8 cellular contexts compared by ENCODE assay signal in the genomic region with DNA sequence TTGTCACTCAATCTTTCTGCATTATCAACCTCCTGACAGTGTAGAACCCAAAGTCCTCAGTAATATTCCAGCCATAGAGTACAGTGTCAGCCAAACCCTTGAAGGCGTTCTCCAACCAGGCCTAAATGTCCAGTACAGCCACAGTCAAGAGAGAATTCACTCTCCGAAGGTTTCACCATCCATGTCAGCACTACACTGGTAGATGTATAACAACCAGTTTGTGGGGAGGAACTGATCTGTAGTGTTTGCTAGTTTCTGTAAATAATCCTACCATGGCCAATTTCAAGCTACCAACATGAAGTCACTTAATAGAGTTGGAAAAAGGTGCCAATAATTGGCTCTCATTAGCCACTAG. TPM values are rescaled to one million over a fixed set of nuclear protein-coding genes. Genes with fewer than 3 reads are reported as not detected.
DNase-seq lines count a peak whose midpoint lies in the region; ATAC-seq and TF ChIP-seq lines count a peak whose summit lies in the region.

No MANE protein-coding gene starts in this region.

- H3K27ac ChIP-seq in C4-2B (peak overlapping the region; percentile 71), ovary (peak overlapping the region in 1 of 2 donors; percentile 24)

- no peak for ATAC-seq in HG02763 (IDR thresholded peaks at IDR 0.05; ENCODE audit: unreplicated experiment)
- no peak for ATAC-seq in HG03159 (IDR thresholded peaks at IDR 0.05; ENCODE audit: unreplicated experiment)

- H3F3A ChIP-seq in Loucy (ENCODE audit: low read depth): peaks cover 9% of the 10 kb centered on the region; the same call in 1 of the 2 replicates

- H2AFZ ChIP-seq in Loucy (ENCODE audit: low read length): no peak overlapping the region

- H3K4me3 ChIP-seq in Loucy (ENCODE audit: low read length, poor library complexity, severe bottlenecking) (peak overlapping the region; percentile 99), choroid plexus epithelial cell (ENCODE audit: low read depth, low read length) (peak overlapping the region; percentile 84), ovary (peak overlapping the region; percentile 77)

- 86 to 94% (median 88%) methylated on average over 2 of the region's 2 CpGs for WGBS in ovary, 3 donors

- DNase-seq in choroid plexus epithelial cell (ENCODE audit: low read depth): no peak
- DNase-seq in ovary: no peak
- no peak for DNase-seq in ACHN
- DNase-seq in NCI-H187 (lab: John Stamatoyannopoulos, UW): no peak

- H3K9ac ChIP-seq in Loucy (ENCODE audit: low read depth, low read length, poor library complexity, severe bottlenecking): no peak overlapping the region

- H3K4me2 ChIP-seq in Loucy (ENCODE audit: low read depth, low read length, poor library complexity, severe bottlenecking): peak overlapping the region; percentile 78

- H3K9me2 ChIP-seq in Loucy (replicated peaks; ENCODE audit: low read depth, low read length): no peaks in the 10 kb centered on the region

- TF ChIP-seq POLR2A in ovary (IDR thresholded peaks at IDR 0.05): no peak

- no peaks in the 10 kb centered on the region for H4K20me1 ChIP-seq in Loucy (ENCODE audit: insufficient read depth, low read length, poor library complexity, severe bottlenecking)

- TF ChIP-seq EP300 in ovary (IDR thresholded peaks at IDR 0.05): no peak

- TF ChIP-seq CTCF in C4-2B (conservative IDR thresholded peaks at IDR 0.05) (no peak), Loucy (conservative IDR thresholded peaks at IDR 0.05; ENCODE audit: low read length) (no peak), choroid plexus epithelial cell (conservative IDR thresholded peaks at IDR 0.05; ENCODE audit: low read depth, low read length) (no peak), ovary (IDR thresholded peaks at IDR 0.05) (no peak)

- in situ Hi-C loops in ACHN (cut with HindIII; ENCODE audit: low pct_ligation_motif_present, low pct_unique_long_range_greater_than_20kb, low sequenced_read_pairs): no loop called here

- intact Hi-C loops in ovary (cut with DNase I): no loop called here

- H3K79me2 ChIP-seq in Loucy (ENCODE audit: insufficient read depth, low read length): peaks cover 28% of the 10 kb centered on the region

- H3K4me1 ChIP-seq in Loucy (ENCODE audit: insufficient read depth, low read length, poor library complexity, severe bottlenecking): peaks cover 27% of the 10 kb centered on the region
- peaks cover 2% of the 10 kb centered on the region for H3K4me1 ChIP-seq in ovary (ENCODE audit: insufficient read depth)

- H3K9me3 ChIP-seq in Loucy (ENCODE audit: insufficient read depth, low read depth, low read length): no peaks in the 10 kb centered on the region
- no peaks in the 10 kb centered on the region for H3K9me3 ChIP-seq in ovary

- H3K36me3 ChIP-seq in Loucy (ENCODE audit: insufficient read depth, low read length): no peaks in the 10 kb centered on the region
- no peaks in the 10 kb centered on the region for H3K36me3 ChIP-seq in ovary

- no peaks in the 10 kb centered on the region for H3K27me3 ChIP-seq in Loucy (ENCODE audit: insufficient read depth, low read length, poor library complexity, severe bottlenecking)
- no peaks in the 10 kb centered on the region for H3K27me3 ChIP-seq in ovary

RNA-seq across cellular contexts. Expression of gene MDP1, which starts 0.5 kb away (rescaled TPM):
- 10 to 100 TPM; 15.5 to 27.7 (median 18.1) TPM for total RNA-seq in ovary
- polyA plus RNA-seq in ovary: 10 to 100 TPM; 19.4 to 32.6 TPM

RNA-seq across cellular contexts. Expression of gene CHMP4A, which starts 3.0 kb away (rescaled TPM):
- total RNA-seq in ovary: 10 to 100 TPM; 26.8 to 57.5 (median 41.0) TPM
- 100 to 1,000 TPM in 1 of 2 donors, 10 to 100 TPM in 1; 56.1 to 105 TPM for polyA plus RNA-seq in ovary

RNA-seq across cellular contexts. Expression of gene TSSK4, which starts 10.8 kb away (rescaled TPM):
- 1 to 10 TPM in 2 of 7 donors, under 1 TPM in 2, not detected in 3; 0.45 to 1.1 (median 0.90) TPM for total RNA-seq in ovary
- under 1 TPM in 1 of 2 donors, not detected in 1; 0.06 TPM for polyA plus RNA-seq in ovary

RNA-seq across cellular contexts. Expression of gene NEDD8, which starts 15.8 kb away (rescaled TPM):
- 100 to 1,000 TPM in 6 of 7 donors, 10 to 100 TPM in 1; 69.7 to 155 (median 124) TPM for total RNA-seq in ovary
- polyA plus RNA-seq in ovary: 100 to 1,000 TPM; 180 to 301 TPM

RNA-seq across cellular contexts. Expression of gene GMPR2, which starts 16.4 kb away (rescaled TPM):
- 10 to 100 TPM; 46.2 to 64.7 (median 57.7) TPM for total RNA-seq in ovary
- 10 to 100 TPM; 66.3 to 85.7 TPM for polyA plus RNA-seq in ovary
